22 cellular contexts compared by ENCODE assay signal in the genomic region with DNA sequence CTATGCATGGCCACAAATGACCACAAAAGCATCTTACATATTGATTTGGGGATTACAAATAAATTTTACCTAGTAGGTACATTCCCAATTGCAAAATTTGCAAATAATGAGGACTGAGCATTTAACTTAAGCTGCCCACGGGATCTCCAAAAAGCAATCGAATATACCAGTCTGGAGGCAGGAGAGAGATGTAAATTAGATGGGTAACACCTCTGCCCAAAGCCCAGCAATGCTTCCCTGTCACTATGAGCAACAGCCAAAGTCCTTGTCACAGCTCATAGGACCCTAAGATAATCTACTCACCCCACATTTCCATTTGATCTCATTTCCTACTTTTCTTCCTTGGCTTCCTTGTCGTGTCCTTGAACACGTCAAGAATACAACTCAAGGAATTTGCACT.
A peak's percentile ranks its signal among the peaks of the same experiment; 100 is the strongest.
DNase-seq lines count a peak whose midpoint lies in the region; ATAC-seq lines count a peak whose summit lies in the region.
"Had no signal": no experiment of that assay in that cellular context is flagged by ENCODE, and none has a peak within 500 bp of the region (broad histone marks: within the 10 kb centered on the region; RNA-seq: fewer than 3 reads in every experiment).

No MANE protein-coding gene starts in this region.

- H3K36me3 Mint-ChIP-seq in immature natural killer cell, result peaks cover 0 to 4% (median 0%) of the 10 kb centered on the region in 3 donors
- H3K36me3 Mint-ChIP-seq: CD14-positive monocyte; CD4-positive, alpha-beta memory T cell; CD4-positive, CD25-positive, alpha-beta regulatory T cell; CD8-positive, alpha-beta memory T cell had no signal

- peaks cover 0 to 1% (median 0%) of the 10 kb centered on the region in 6 donors for H3K9me3 Mint-ChIP-seq in immature natural killer cell
- H3K9me3 Mint-ChIP-seq in stimulated activated naive CD8-positive, alpha-beta T cell treated with anti-CD3 and anti-CD28 coated beads, Interleukin-15, amount 100 ng/mL, for 72 hours, result no peaks in the 10 kb centered on the region
- H3K9me3 Mint-ChIP-seq: CD8-positive, alpha-beta memory T cell had no signal

- peaks cover 3 to 15% (median 8%) of the 10 kb centered on the region in 3 donors for H3K27me3 Mint-ChIP-seq in immature natural killer cell (ENCODE audit: low read depth in 3 of 3)
- no peaks in the 10 kb centered on the region for H3K27me3 Mint-ChIP-seq in stimulated activated naive CD8-positive, alpha-beta T cell treated with anti-CD3 and anti-CD28 coated beads, Interleukin-15, amount 100 ng/mL, for 72 hours

- H3K27ac Mint-ChIP-seq in immature natural killer cell, result peak overlapping the region in 2 of 6 donors; percentile 17 to 23
- no peak overlapping the region for H3K27ac Mint-ChIP-seq in stimulated activated naive CD8-positive, alpha-beta T cell treated with anti-CD3 and anti-CD28 coated beads, Interleukin-15, amount 100 ng/mL, for 72 hours
- H3K27ac Mint-ChIP-seq: CD14-positive monocyte; CD4-positive, alpha-beta memory T cell; CD4-positive, CD25-positive, alpha-beta regulatory T cell; CD8-positive, alpha-beta memory T cell had no signal

- DNase-seq in immature natural killer cell, result no peak
- no peak for DNase-seq in stimulated activated CD4-positive, alpha-beta T cell treated with anti-CD3 and anti-CD28 coated beads, Interleukin-2, amount 100 ng/mL, for 48 hours
- no peak for DNase-seq in stimulated activated naive CD8-positive, alpha-beta T cell treated with anti-CD3 and anti-CD28 coated beads, Interleukin-15, amount 100 ng/mL, for 72 hours
- DNase-seq: 8988T; ACHN; BE2C; C1 segment of cervical spinal cord; CD4-positive, alpha-beta memory T cell; CD4-positive, CD25-positive, alpha-beta regulatory T cell; CD8-positive, alpha-beta memory T cell; COR-L47; DMS 273 treated with DMSO at 0.1 percent for 48 hours; DMS153; DMS53; DMS79; DND-41; EL; GDM1 had no signal

- H3K4me3 Mint-ChIP-seq in immature natural killer cell, result peak overlapping the region in 3 of 5 donors; percentile 5 to 43 (median 14)
- no peak overlapping the region for H3K4me3 Mint-ChIP-seq in stimulated activated naive CD8-positive, alpha-beta T cell treated with anti-CD3 and anti-CD28 coated beads, Interleukin-15, amount 100 ng/mL, for 72 hours
- H3K4me3 Mint-ChIP-seq: CD14-positive monocyte; CD4-positive, alpha-beta memory T cell; CD4-positive, CD25-positive, alpha-beta regulatory T cell; CD8-positive, alpha-beta memory T cell had no signal

- peaks cover 15% of the 10 kb centered on the region in 2 donors for H3K4me1 Mint-ChIP-seq in immature natural killer cell
- H3K4me1 Mint-ChIP-seq in stimulated activated naive CD8-positive, alpha-beta T cell treated with anti-CD3 and anti-CD28 coated beads, Interleukin-15, amount 100 ng/mL, for 72 hours, result no peaks in the 10 kb centered on the region
- H3K4me1 Mint-ChIP-seq: CD14-positive monocyte; CD4-positive, CD25-positive, alpha-beta regulatory T cell had no signal

- ATAC-seq in GM18520 (IDR thresholded peaks at IDR 0.05; ENCODE audit: unreplicated experiment) (peak; percentile 60), GM18867 (IDR thresholded peaks at IDR 0.05; ENCODE audit: unreplicated experiment) (peak; percentile 77)
- no peak for ATAC-seq in stimulated activated naive CD8-positive, alpha-beta T cell treated with anti-CD3 and anti-CD28 coated beads, Interleukin-15, amount 100 ng/mL, for 72 hours
- ATAC-seq: GM12878 had no signal

Comparison
In these comparisons a context has a peak if more than half of its experiments do, and no peak if none do; other contexts are left out.
1. H3K4me3 Mint-ChIP-seq: peak in immature natural killer cell (3 of 5); none in stimulated activated naive CD8-positive, alpha-beta T cell treated with anti-CD3 and anti-CD28 coated beads, Interleukin-15, amount 100 ng/mL, for 72 hours (0 of 2).